27 cellular contexts compared by ENCODE assay signal in genomic region chr6:42507901-42508300, GRCh38. TPM values are rescaled to one million over a fixed set of nuclear protein-coding genes. Genes with fewer than 3 reads are reported as not detected.
DNase-seq lines count a peak whose midpoint lies in the region; ATAC-seq, FAIRE-seq and TF ChIP-seq lines count a peak whose summit lies in the region.
"Had no signal": no experiment of that assay in that cellular context is flagged by ENCODE, and none has a peak within 500 bp of the region (broad histone marks: within the 10 kb centered on the region; RNA-seq: fewer than 3 reads in every experiment).

No MANE protein-coding gene starts in this region.

- no peak overlapping the region for H3K27ac Mint-ChIP-seq in HFFc6
- H3K27ac Mint-ChIP-seq: activated CD4-positive, alpha-beta T cell treated with anti-CD3 and anti-CD28 coated beads, Interleukin-2, amount 10 ng/mL, durations not matched to agents 24 days and 14 days; CD8-positive, alpha-beta memory T cell; naive thymus-derived CD8-positive, alpha-beta T cell had no signal

- peaks cover 52% of the 10 kb centered on the region for H3K4me1 Mint-ChIP-seq in HFFc6 (ENCODE audit: low read depth)
- H3K4me1 Mint-ChIP-seq: CD8-positive, alpha-beta memory T cell had no signal

- TF ChIP-seq CTCF in HFFc6 (IDR thresholded peaks at IDR 0.05), result no peak
- TF ChIP-seq CTCF in retinal pigment epithelial cell (conservative IDR thresholded peaks at IDR 0.05; ENCODE audit: low read depth, low read length), result no peak

- no peaks in the 10 kb centered on the region for H3K27me3 ChIP-seq in BLaER1
- H3K27me3 ChIP-seq: adrenal gland, brain microvascular endothelial cell, gastrocnemius medialis, right atrium auricular region had no signal

- no peaks in the 10 kb centered on the region for H3K36me3 ChIP-seq in BLaER1
- H3K36me3 ChIP-seq: adrenal gland, brain microvascular endothelial cell, gastrocnemius medialis, right atrium auricular region, thoracic aorta had no signal

- peak; percentile 95 for FAIRE-seq in endometrium (lab: Jason Lieb, UNC)
- FAIRE-seq: GM12891 had no signal

- intact Hi-C loops in left cardiac atrium (cut with DNase I), result no loop called here

- H4K20me1 ChIP-seq in BLaER1, result no peaks in the 10 kb centered on the region

- no peak overlapping the region for H3K4me3 Mint-ChIP-seq in HFFc6
- H3K4me3 Mint-ChIP-seq: activated CD4-positive, alpha-beta T cell treated with anti-CD3 and anti-CD28 coated beads, Interleukin-2, amount 10 ng/mL, durations not matched to agents 24 days and 14 days; CD8-positive, alpha-beta memory T cell; naive thymus-derived CD8-positive, alpha-beta T cell had no signal

- no peak overlapping the region for H3K4me3 ChIP-seq in BLaER1
- no peak overlapping the region for H3K4me3 ChIP-seq in retinal pigment epithelial cell (ENCODE audit: low read length)
- H3K4me3 ChIP-seq: adrenal gland, gastrocnemius medialis, right atrium auricular region, thoracic aorta had no signal

- peak overlapping the region; percentile 68 for H3K4me2 ChIP-seq in BLaER1

- H3K9ac ChIP-seq in BLaER1, result no peak overlapping the region

- no peaks in the 10 kb centered on the region; the same call in 1 of the 2 replicates for H3K9me3 ChIP-seq in BLaER1
- H3K9me3 ChIP-seq: adrenal gland, gastrocnemius medialis, right atrium auricular region, thoracic aorta had no signal

- peaks cover 27% of the 10 kb centered on the region for H3K4me1 ChIP-seq in BLaER1
- H3K4me1 ChIP-seq: gastrocnemius medialis, right atrium auricular region had no signal

- H3K9me3 Mint-ChIP-seq in HFFc6, result no peaks in the 10 kb centered on the region
- H3K9me3 Mint-ChIP-seq: activated CD4-positive, alpha-beta T cell treated with anti-CD3 and anti-CD28 coated beads, Interleukin-2, amount 10 ng/mL, durations not matched to agents 24 days and 14 days; CD8-positive, alpha-beta memory T cell had no signal

- no peaks in the 10 kb centered on the region for H3K36me3 Mint-ChIP-seq in HFFc6 (ENCODE audit: low read depth)
- H3K36me3 Mint-ChIP-seq: CD8-positive, alpha-beta memory T cell; naive thymus-derived CD8-positive, alpha-beta T cell had no signal

- no peak for ATAC-seq in GM18873 (IDR thresholded peaks at IDR 0.05; ENCODE audit: low FRiP score, unreplicated experiment)
- no peak for ATAC-seq in HG02885 (IDR thresholded peaks at IDR 0.05; ENCODE audit: poor library complexity, unreplicated experiment)
- ATAC-seq in left cardiac atrium, result no peak
- ATAC-seq: gastrocnemius medialis; naive thymus-derived CD8-positive, alpha-beta T cell had no signal

- no peak overlapping the region for H3K27ac ChIP-seq in BLaER1
- H3K27ac ChIP-seq: adrenal gland, brain microvascular endothelial cell, epithelial cell of prostate, gastrocnemius medialis, right atrium auricular region, thoracic aorta, VCaP had no signal

- DNase-seq in HFFc6 (peak; percentile 16), retinal pigment epithelial cell (ENCODE audit: low read depth) (peak; percentile 95), AG08396 (ENCODE audit: low spot score) (no peak), left cardiac atrium (no peak)
- DNase-seq: activated CD4-positive, alpha-beta T cell treated with anti-CD3 and anti-CD28 coated beads, Interleukin-2, amount 10 ng/mL, durations not matched to agents 24 days and 14 days; activated naive CD4-positive, alpha-beta T cell; activated T-cell treated with anti-CD3 and anti-CD28 coated beads, Interleukin-2, amount 50 U/mL, for 48 hours; brain microvascular endothelial cell; CD8-positive, alpha-beta memory T cell; gastrocnemius medialis; hypothalamus; midbrain; naive thymus-derived CD8-positive, alpha-beta T cell; NCI-H1092 treated with DMSO at 0.1 percent for 48 hours; NCI-H2029; NCI-H82; stimulated activated naive CD4-positive, alpha-beta T cell treated with Interleukin-2 at 50 U/mL for 16 hours had no signal

- H3K27me3 Mint-ChIP-seq in HFFc6 (ENCODE audit: insufficient read depth), result peaks cover 2% of the 10 kb centered on the region
- H3K27me3 Mint-ChIP-seq: activated CD4-positive, alpha-beta T cell treated with anti-CD3 and anti-CD28 coated beads, Interleukin-2, amount 10 ng/mL, durations not matched to agents 24 days and 14 days; CD8-positive, alpha-beta memory T cell; naive thymus-derived CD8-positive, alpha-beta T cell had no signal

RNA-seq across cellular contexts. Expression of gene UBR2, which starts 55.9 kb away (rescaled TPM):
- total RNA-seq in HFFc6 (2021; fragmentation: NEBNext Ultra II Directional; extraction: Animal tissue kit (Norgen Biotek cat#: 25700)), result 10 to 100 TPM; 18.0 to 20.5 (median 19.9) TPM
- 10 to 100 TPM; 26.8 to 27.4 TPM for total RNA-seq in left cardiac atrium

RNA-seq across cellular contexts. Expression of gene TRERF1, which starts 56.2 kb away (rescaled TPM):
- 10 to 100 TPM; 10.5 to 16.4 (median 15.2) TPM for total RNA-seq in HFFc6 (2021; fragmentation: NEBNext Ultra II Directional; extraction: Animal tissue kit (Norgen Biotek cat#: 25700))
- total RNA-seq in left cardiac atrium, result 1 to 10 TPM; 1.2 to 2.6 TPM

Comparison
In these comparisons a context has a peak if more than half of its experiments do, and no peak if none do; other contexts are left out.
1. DNase-seq: peak in HFFc6 (single experiment) and retinal pigment epithelial cell (single experiment); none in AG08396 (single experiment) and left cardiac atrium (single experiment).